In genomic region chr1:116515702-116516101, GRCh38 we compare ENCODE assay signal across 11 cellular contexts. TPM values are rescaled to one million over a fixed set of nuclear protein-coding genes. Genes with fewer than 3 reads are reported as not detected.
DNase-seq lines count a peak whose midpoint lies in the region; ATAC-seq and TF ChIP-seq lines count a peak whose summit lies in the region.
"Had no signal": no experiment of that assay in that cellular context is flagged by ENCODE, and none has a peak within 500 bp of the region (broad histone marks: within the 10 kb centered on the region; RNA-seq: fewer than 3 reads in every experiment).

No MANE protein-coding gene starts in this region.

- H3K4me1 Mint-ChIP-seq in dendritic cell treated with granulocyte-macrophage colony-stimulating factor and Interleukin-4, amounts not matched to agents 40 ng/mL and 50 ng/mL, for 4 days (ENCODE audit: low read depth), result peaks cover 58% of the 10 kb centered on the region
- H3K4me1 Mint-ChIP-seq in H9, result no peaks in the 10 kb centered on the region; a peak in 2 of 4 replicates

- H2BK12ac ChIP-seq in H9 (ENCODE audit: insufficient read length, low read depth, low read length), result no peak overlapping the region

- H3K4me1 ChIP-seq in left ventricle myocardium inferior, result peaks cover 17% of the 10 kb centered on the region
- H3K4me1 ChIP-seq in transverse colon, result no peaks in the 10 kb centered on the region
- no peaks in the 10 kb centered on the region for H3K4me1 ChIP-seq in H9 (ENCODE audit: insufficient read depth, low read length)
- H3K4me1 ChIP-seq in hepatocyte (ENCODE audit: insufficient read depth), result no peaks in the 10 kb centered on the region

- H2AFZ ChIP-seq in H9 (ENCODE audit: low read length), result no peak overlapping the region
- H2AFZ ChIP-seq in hepatocyte, result no peak overlapping the region

- no peak overlapping the region for H3K4me3 ChIP-seq in left ventricle myocardium inferior
- no peak overlapping the region for H3K4me3 ChIP-seq in transverse colon
- H3K4me3 ChIP-seq in hepatocyte, result no peak overlapping the region

- H3K4me3 Mint-ChIP-seq in dendritic cell treated with granulocyte-macrophage colony-stimulating factor and Interleukin-4, amounts not matched to agents 40 ng/mL and 50 ng/mL, for 4 days, result peak overlapping the region; percentile 11
- no peak overlapping the region for H3K4me3 Mint-ChIP-seq in H9
- H3K4me3 Mint-ChIP-seq: brain had no signal

- H3K79me2 ChIP-seq in H9 (ENCODE audit: insufficient read depth, low read length) (no peaks in the 10 kb centered on the region), hepatocyte (no peaks in the 10 kb centered on the region)

- no peak overlapping the region for H2BK20ac ChIP-seq in H9 (ENCODE audit: low read depth, low read length, poor library complexity, severe bottlenecking)

- H3K9me2 ChIP-seq in hepatocyte (replicated peaks; ENCODE audit: insufficient read depth), result no peaks in the 10 kb centered on the region

- H3K36me3 Mint-ChIP-seq in dendritic cell treated with granulocyte-macrophage colony-stimulating factor and Interleukin-4, amounts not matched to agents 40 ng/mL and 50 ng/mL, for 4 days (ENCODE audit: low read depth), result peaks cover 84% of the 10 kb centered on the region
- peaks cover 0 to 11% (median 6%) of the 10 kb centered on the region in 3 experiments; a peak in 5 of 7 replicates for H3K36me3 Mint-ChIP-seq in H9 (ENCODE audit: insufficient read depth in 1 of 3, low read depth in 3 of 3)
- H3K36me3 Mint-ChIP-seq: brain had no signal

- H4K20me1 ChIP-seq in H9 (ENCODE audit: control insufficient read depth, insufficient read depth, insufficient read length) (no peaks in the 10 kb centered on the region), hepatocyte (ENCODE audit: insufficient read depth, poor library complexity, severe bottlenecking) (no peaks in the 10 kb centered on the region)

- no peak overlapping the region for H4K5ac ChIP-seq in H9 (ENCODE audit: insufficient read length, low read depth, low read length)

- no peak overlapping the region for H2BK5ac ChIP-seq in H9 (ENCODE audit: insufficient read length, low read length)

- in situ Hi-C loops in transverse colon (cut with MboI; ENCODE audit: low pct_ligation_motif_present in 1 of 4, low pct_unique_long_range_greater_than_20kb in 1 of 4, low sequenced_read_pairs in 3 of 4), result no loop called here

- H3K23ac ChIP-seq in H9 (ENCODE audit: insufficient read length, low read depth, low read length), result no peak overlapping the region

- no peaks in the 10 kb centered on the region for H3K79me1 ChIP-seq in H9 (ENCODE audit: insufficient read depth, low read depth, low read length, poor library complexity, severe bottlenecking)

- H3K18ac ChIP-seq in H9 (ENCODE audit: insufficient read length, low read depth, low read length), result no peak overlapping the region

- H3K9me3 ChIP-seq in left ventricle myocardium inferior (replicated peaks), result no peaks in the 10 kb centered on the region
- H3K9me3 ChIP-seq in transverse colon, result no peaks in the 10 kb centered on the region
- no peaks in the 10 kb centered on the region for H3K9me3 ChIP-seq in H9 (ENCODE audit: control insufficient read depth, low read depth, low read length)
- no peaks in the 10 kb centered on the region for H3K9me3 ChIP-seq in hepatocyte (ENCODE audit: low read depth)

- peaks cover 10% of the 10 kb centered on the region for H3K9me3 Mint-ChIP-seq in dendritic cell treated with granulocyte-macrophage colony-stimulating factor and Interleukin-4, amounts not matched to agents 40 ng/mL and 50 ng/mL, for 4 days
- H3K9me3 Mint-ChIP-seq in H9, result peaks cover 6 to 11% of the 10 kb centered on the region in 2 experiments

- ATAC-seq in Right ventricle myocardium inferior, result no peak
- no peak; the same call in 2 of the 3 replicates for ATAC-seq in SK-N-SH treated with all-trans-retinoic acid at 6 μM for 48 hours
- no peak for ATAC-seq in HG03135 (IDR thresholded peaks at IDR 0.05; ENCODE audit: unreplicated experiment)

- intact Hi-C loops in left ventricle myocardium inferior (cut with micrococcal nuclease) (no loop called here), Right ventricle myocardium inferior (cut with DNase I) (no loop called here), transverse colon (cut with DNase I; ENCODE audit: low total_unique reads) (no loop called here)
- intact Hi-C loops in dendritic cell treated with granulocyte-macrophage colony-stimulating factor and Interleukin-4, amounts not matched to agents 40 ng/mL and 50 ng/mL, for 4 days (cut with micrococcal nuclease), result no loop called here

- no peak overlapping the region for H3K4me2 ChIP-seq in H9 (ENCODE audit: insufficient read depth, insufficient read length, low read length)
- no peak overlapping the region for H3K4me2 ChIP-seq in hepatocyte

- 81 to 92% methylated on average over 5 to 7 of the region's 7 CpGs for WGBS in transverse colon (ENCODE audit: low coverage in 1 of 2), 2 donors
- 100% methylated on average over 1 of the region's 7 CpGs for WGBS in H9 (ENCODE audit: extremely low coverage, insufficient read length, low lambda C conversion rate)
- WGBS in hepatocyte (ENCODE audit: low lambda C conversion rate, missing lambda C conversion rate), result 85% methylated on average over 7 of the region's 7 CpGs

- no peaks in the 10 kb centered on the region for H3K23me2 ChIP-seq in H9 (ENCODE audit: insufficient read length, low read depth, low read length, poor library complexity, severe bottlenecking)

- peak overlapping the region; percentile 82 for H3K27ac ChIP-seq in left ventricle myocardium inferior (replicated peaks)
- peak overlapping the region; percentile 36 to 58 (median 50) for H3K27ac ChIP-seq in transverse colon
- no peak overlapping the region for H3K27ac ChIP-seq in H9 (ENCODE audit: insufficient read length, low read depth, low read length)
- no peak overlapping the region for H3K27ac ChIP-seq in hepatocyte
- H3K27ac ChIP-seq: VCaP had no signal

- H3K27ac Mint-ChIP-seq in dendritic cell treated with granulocyte-macrophage colony-stimulating factor and Interleukin-4, amounts not matched to agents 40 ng/mL and 50 ng/mL, for 4 days, result peak overlapping the region; percentile 90
- 0 out of 7 replicates have a peak overlapping the region, but pooled peaks of 1 of the 3 experiments have one; percentile 47 for H3K27ac Mint-ChIP-seq in H9

- no peak overlapping the region for H4K91ac ChIP-seq in H9 (ENCODE audit: insufficient read length, low read depth, low read length)

- no peak overlapping the region for H4K8ac ChIP-seq in H9 (replicated peaks; ENCODE audit: insufficient read length, low read depth, low read length)

- DNase-seq in left ventricle myocardium inferior (no peak), Right ventricle myocardium inferior (ENCODE audit: missing footprints) (no peak), transverse colon (no peak), H9 (no peak), hepatocyte (ENCODE audit: low spot score) (no peak)
- DNase-seq: NCI-H526 treated with DMSO at 0.1 percent for 48 hours had no signal

- H3K56ac ChIP-seq in H9 (ENCODE audit: insufficient read length, low read depth, low read length), result no peak overlapping the region

- no peak overlapping the region for H3T11ph ChIP-seq in H9 (ENCODE audit: low read length)

- H3K4ac ChIP-seq in H9 (ENCODE audit: low read depth, low read length), result no peak overlapping the region

- H2BK15ac ChIP-seq in H9 (ENCODE audit: low read depth, low read length), result no peak overlapping the region

- H3K36me3 ChIP-seq in left ventricle myocardium inferior (peaks cover 8% of the 10 kb centered on the region), transverse colon (peaks cover 0 to 4% (median 0%) of the 10 kb centered on the region in 4 donors), hepatocyte (replicated peaks; ENCODE audit: insufficient read depth, low read depth) (no peaks in the 10 kb centered on the region)

- H3K9ac ChIP-seq in H9 (ENCODE audit: extremely low read depth, insufficient read length, low read length), result no peak overlapping the region

- no peak overlapping the region for H2BK120ac ChIP-seq in H9 (ENCODE audit: low read depth, low read length, poor library complexity, severe bottlenecking)

- TF ChIP-seq CTCF in left ventricle myocardium inferior (IDR thresholded peaks at IDR 0.05; ENCODE audit: borderline replicate concordance) (no peak), transverse colon (IDR thresholded peaks at IDR 0.05) (no peak), H9 (conservative IDR thresholded peaks at IDR 0.05) (no peak), hepatocyte (IDR thresholded peaks at IDR 0.05; ENCODE audit: poor library complexity) (no peak)

- no peaks in the 10 kb centered on the region for H3K27me3 ChIP-seq in left ventricle myocardium inferior (ENCODE audit: low read depth)
- no peaks in the 10 kb centered on the region for H3K27me3 ChIP-seq in transverse colon
- no peaks in the 10 kb centered on the region; the same call in 1 of the 2 replicates for H3K27me3 ChIP-seq in H9 (ENCODE audit: insufficient read depth, low read length)
- H3K27me3 ChIP-seq in hepatocyte, result no peaks in the 10 kb centered on the region

- no peak for TF ChIP-seq POLR2A in transverse colon (IDR thresholded peaks at IDR 0.05)

- H3K14ac ChIP-seq in H9 (ENCODE audit: insufficient read depth, low read length), result no peak overlapping the region

- H3K27me3 Mint-ChIP-seq in dendritic cell treated with granulocyte-macrophage colony-stimulating factor and Interleukin-4, amounts not matched to agents 40 ng/mL and 50 ng/mL, for 4 days, result no peaks in the 10 kb centered on the region
- no peaks in the 10 kb centered on the region for H3K27me3 Mint-ChIP-seq in H9 (ENCODE audit: low read depth)
- H3K27me3 Mint-ChIP-seq: brain had no signal

- H2AK5ac ChIP-seq in H9 (ENCODE audit: insufficient read length, low read length), result no peak overlapping the region

- TF ChIP-seq EP300 in transverse colon (IDR thresholded peaks at IDR 0.05; ENCODE audit: low read depth), result no peak

TF ChIP-seq in SK-N-SH treated with all-trans-retinoic acid at 6 μM for 48 hours, 23 proteins besides CTCF, POLR2A, EP300 and RAD21 (continues in another document):
- peak; percentile 43; the same call in 1 of the 2 replicates for TF ChIP-seq SNAI2 (CRISPR knock-in tag; IDR thresholded peaks at IDR 0.05)
- no peak for TF ChIP-seq CREB5 (CRISPR knock-in tag; IDR thresholded peaks at IDR 0.05; ENCODE audit: low read depth)

RNA-seq across cellular contexts. Expression of gene CD58, which starts 55.1 kb away (rescaled TPM):
- total RNA-seq in left ventricle myocardium inferior (32.2 TPM), Right ventricle myocardium inferior (30.1 TPM), transverse colon (10 to 100 TPM in 3 of 4 donors, 1 to 10 TPM in 1; 1.8 to 48.7 (median 32.7) TPM), H9 (2021) (4.3 and 4.9 TPM in 2 replicates), hepatocyte (14.4 and 16.0 TPM in 2 replicates)
- polyA plus RNA-seq in hepatocyte, result 23.3 and 26.9 TPM in 2 replicates

Comparison
In these comparisons a context has a peak if more than half of its experiments do, and no peak if none do; other contexts are left out.
1. H3K27ac ChIP-seq: peak in left ventricle myocardium inferior (single experiment) and transverse colon (4 of 4); none in H9 (single experiment) and hepatocyte (single experiment).